ENCODE assay signal across 20 cellular contexts in genomic region chr16:67868290-67868689, GRCh38. TPM values are rescaled to one million over a fixed set of nuclear protein-coding genes. Genes with fewer than 3 reads are reported as not detected.
DNase-seq lines count a peak whose midpoint lies in the region; ATAC-seq and TF ChIP-seq lines count a peak whose summit lies in the region.
"Had no signal": no experiment of that assay in that cellular context is flagged by ENCODE, and none has a peak within 500 bp of the region (broad histone marks: within the 10 kb centered on the region; RNA-seq: fewer than 3 reads in every experiment).

No MANE protein-coding gene starts in this region.

- peak overlapping the region; percentile 35 for H4K91ac ChIP-seq in neuronal stem cell (ENCODE audit: low read depth, low read length, poor library complexity)

- peaks cover 0 to 6% of the 10 kb centered on the region in 2 donors for H3K4me1 ChIP-seq in neuronal stem cell (ENCODE audit: control insufficient read depth in 2 of 2, insufficient read depth in 1 of 2, low read depth in 1 of 2, low read length in 2 of 2)

- no peaks in the 10 kb centered on the region for H3K27me3 ChIP-seq in neuronal stem cell (ENCODE audit: control insufficient read depth in 3 of 3, insufficient read depth in 3 of 3, low read depth in 1 of 3, low read length in 3 of 3)
- H3K27me3 ChIP-seq: SJSA1 had no signal

- no CpG with 5 or more reads among the region's 6 CpGs for WGBS in neuronal stem cell (ENCODE audit: extremely low coverage in 2 of 2, insufficient read length in 2 of 2, insufficient replicate concordance in 1 of 2), 2 donors

- H2BK12ac ChIP-seq in neuronal stem cell (ENCODE audit: low read length) = no peak overlapping the region

- H3K9me3 ChIP-seq in neuronal stem cell (replicated peaks in 1 of 2; ENCODE audit: control insufficient read depth in 2 of 2, insufficient read depth in 1 of 2, low read depth in 1 of 2, low read length in 2 of 2) = no peaks in the 10 kb centered on the region
- H3K9me3 ChIP-seq: SJSA1 had no signal

- TF ChIP-seq CTCF in chondrocyte (IDR thresholded peaks at IDR 0.05) = no peak
- no peak for TF ChIP-seq CTCF in nephron progenitor cell (IDR thresholded peaks at IDR 0.05)

- H2BK5ac ChIP-seq in neuronal stem cell (ENCODE audit: low read length) = no peak overlapping the region

- ATAC-seq in activated T-cell treated with anti-CD3 and anti-CD28 coated beads, Interleukin-2, amount 50 U/mL, for 4 hours = no peak
- ATAC-seq: K562 had no signal

- no peak overlapping the region for H3K27ac ChIP-seq in neuronal stem cell (replicated peaks; ENCODE audit: low read length)
- H3K27ac ChIP-seq: 22Rv1, PC-9, SJSA1 had no signal

- peak overlapping the region in 1 of 2 donors; percentile 13 for H3K4me3 ChIP-seq in neuronal stem cell (ENCODE audit: low read length in 2 of 2)
- H3K4me3 ChIP-seq: K562, PC-9, SJSA1 had no signal

- H2BK120ac ChIP-seq in neuronal stem cell (ENCODE audit: low read depth, low read length) = no peak overlapping the region

- H3K27me3 Mint-ChIP-seq in activated T-cell treated with anti-CD3 and anti-CD28 coated beads, Interleukin-2, amount 50 U/mL, for 24 hours = no peaks in the 10 kb centered on the region
- H3K27me3 Mint-ChIP-seq in activated T-cell treated with anti-CD3 and anti-CD28 coated beads, Interleukin-2, amount 50 U/mL, for 4 hours (ENCODE audit: low read depth) = no peaks in the 10 kb centered on the region
- no peaks in the 10 kb centered on the region for H3K27me3 Mint-ChIP-seq in chondrocyte (ENCODE audit: low read depth)
- no peaks in the 10 kb centered on the region for H3K27me3 Mint-ChIP-seq in nephron progenitor cell (ENCODE audit: low read depth, poor library complexity)
- H3K27me3 Mint-ChIP-seq: CD4-positive, CD25-positive, alpha-beta regulatory T cell had no signal

- H3K18ac ChIP-seq in neuronal stem cell (ENCODE audit: low read length) = no peak overlapping the region

- H3K9ac ChIP-seq in neuronal stem cell (ENCODE audit: low read depth, low read length, poor library complexity) = no peak overlapping the region

- no peak overlapping the region for H3K14ac ChIP-seq in neuronal stem cell (ENCODE audit: low read length)

- peaks cover 9% of the 10 kb centered on the region for H3K4me1 Mint-ChIP-seq in activated T-cell treated with anti-CD3 and anti-CD28 coated beads, Interleukin-2, amount 50 U/mL, for 24 hours (ENCODE audit: low read depth)
- peaks cover 8% of the 10 kb centered on the region for H3K4me1 Mint-ChIP-seq in activated T-cell treated with anti-CD3 and anti-CD28 coated beads, Interleukin-2, amount 50 U/mL, for 4 hours (ENCODE audit: low read depth)
- peaks cover 18% of the 10 kb centered on the region for H3K4me1 Mint-ChIP-seq in chondrocyte (ENCODE audit: low read depth)
- H3K4me1 Mint-ChIP-seq in nephron progenitor cell = peaks cover 7% of the 10 kb centered on the region

- no peak for DNase-seq in activated T-cell treated with anti-CD3 and anti-CD28 coated beads, Interleukin-2, amount 50 U/mL, for 24 hours
- no peak for DNase-seq in activated T-cell treated with anti-CD3 and anti-CD28 coated beads, Interleukin-2, amount 50 U/mL, for 4 hours
- DNase-seq in chondrocyte (ENCODE audit: low spot score) (no peak), neuronal stem cell (ENCODE audit: low spot score) (no peak), nephron progenitor cell (no peak), NCI-H226 (no peak), NCI-H2081 (lab: John Stamatoyannopoulos, UW) (no peak)
- DNase-seq: CD4-positive, CD25-positive, alpha-beta regulatory T cell; Kasumi-1; NCI-H1105 treated with DMSO at 0.1 percent for 48 hours; NCI-H146; NCI-H1930; NCI-H446 treated with DMSO at 0.1 percent for 48 hours; NCI-H526; PC-9; Right ventricle myocardium superior had no signal

- H2AK5ac ChIP-seq in neuronal stem cell (ENCODE audit: low read depth, low read length) = no peak overlapping the region

- H3K4ac ChIP-seq in neuronal stem cell (ENCODE audit: low read length) = no peak overlapping the region

- peaks cover 81% of the 10 kb centered on the region for H3K36me3 Mint-ChIP-seq in activated T-cell treated with anti-CD3 and anti-CD28 coated beads, Interleukin-2, amount 50 U/mL, for 24 hours (ENCODE audit: low read depth)
- peaks cover 8% of the 10 kb centered on the region for H3K36me3 Mint-ChIP-seq in activated T-cell treated with anti-CD3 and anti-CD28 coated beads, Interleukin-2, amount 50 U/mL, for 4 hours (ENCODE audit: insufficient read depth)
- H3K36me3 Mint-ChIP-seq in chondrocyte (ENCODE audit: low read depth) (peaks cover 19% of the 10 kb centered on the region), nephron progenitor cell (ENCODE audit: low read depth) (peaks cover 27% of the 10 kb centered on the region)

- no peak overlapping the region for H2AFZ ChIP-seq in neuronal stem cell (ENCODE audit: low read length)
- H2AFZ ChIP-seq: PC-9 had no signal

- no peak overlapping the region for H4K8ac ChIP-seq in neuronal stem cell (ENCODE audit: low read depth, low read length)

- no peak overlapping the region for H3K23ac ChIP-seq in neuronal stem cell (ENCODE audit: low read depth, low read length, poor library complexity)

- H3K36me3 ChIP-seq in neuronal stem cell (replicated peaks in 1 of 2; ENCODE audit: control insufficient read depth in 2 of 2, insufficient read depth in 2 of 2, low read length in 2 of 2) = peaks cover 32 to 87% of the 10 kb centered on the region in 2 donors

- peaks cover 3% of the 10 kb centered on the region for H3K79me1 ChIP-seq in neuronal stem cell (ENCODE audit: low read depth, low read length)

- H3K4me2 ChIP-seq in neuronal stem cell (ENCODE audit: insufficient read depth, low read length, poor library complexity, severe bottlenecking) = no peak overlapping the region
- H3K4me2 ChIP-seq: PC-9 had no signal

- no peak overlapping the region for H3K4me3 Mint-ChIP-seq in activated T-cell treated with anti-CD3 and anti-CD28 coated beads, Interleukin-2, amount 50 U/mL, for 24 hours
- no peak overlapping the region for H3K4me3 Mint-ChIP-seq in activated T-cell treated with anti-CD3 and anti-CD28 coated beads, Interleukin-2, amount 50 U/mL, for 4 hours
- no peak overlapping the region for H3K4me3 Mint-ChIP-seq in chondrocyte (ENCODE audit: unreplicated experiment)
- no peak overlapping the region for H3K4me3 Mint-ChIP-seq in nephron progenitor cell

- H3K27ac Mint-ChIP-seq in activated T-cell treated with anti-CD3 and anti-CD28 coated beads, Interleukin-2, amount 50 U/mL, for 24 hours = peak overlapping the region; percentile 64
- peak overlapping the region; percentile 41 for H3K27ac Mint-ChIP-seq in chondrocyte (ENCODE audit: unreplicated experiment)
- H3K27ac Mint-ChIP-seq in nephron progenitor cell = no peak overlapping the region
- H3K27ac Mint-ChIP-seq: CD4-positive, CD25-positive, alpha-beta regulatory T cell had no signal

- H3K9me3 Mint-ChIP-seq in activated T-cell treated with anti-CD3 and anti-CD28 coated beads, Interleukin-2, amount 50 U/mL, for 24 hours = no peaks in the 10 kb centered on the region
- no peaks in the 10 kb centered on the region for H3K9me3 Mint-ChIP-seq in activated T-cell treated with anti-CD3 and anti-CD28 coated beads, Interleukin-2, amount 50 U/mL, for 4 hours
- H3K9me3 Mint-ChIP-seq in chondrocyte (ENCODE audit: low read depth) (no peaks in the 10 kb centered on the region), nephron progenitor cell (no peaks in the 10 kb centered on the region)
- H3K9me3 Mint-ChIP-seq: CD4-positive, CD25-positive, alpha-beta regulatory T cell had no signal

- no peak overlapping the region for H2BK15ac ChIP-seq in neuronal stem cell (ENCODE audit: low read length)

RNA-seq across cellular contexts. Expression of gene EDC4, which starts 4.6 kb away (rescaled TPM):
- total RNA-seq in activated T-cell treated with anti-CD3 and anti-CD28 coated beads, Interleukin-2, amount 50 U/mL, for 4 hours = 100 to 1,000 TPM; 114 to 124 (median 120) TPM
- 67.6 to 77.2 TPM (median 67.9 TPM) in 3 replicates for total RNA-seq in chondrocyte
- polyA plus RNA-seq in neuronal stem cell (2013, experiment 1 of 2) = 30.9 TPM
- 27.6 TPM for polyA plus RNA-seq in neuronal stem cell (2013, experiment 2 of 2)

RNA-seq across cellular contexts. Expression of gene NRN1L, which starts 16.4 kb away (rescaled TPM):
- total RNA-seq in activated T-cell treated with anti-CD3 and anti-CD28 coated beads, Interleukin-2, amount 50 U/mL, for 4 hours = not detected
- total RNA-seq in chondrocyte = 0.57 TPM in 1 of 3 replicates, not detected in the others
- 0.70 TPM for polyA plus RNA-seq in neuronal stem cell (2013, experiment 1 of 2)
- polyA plus RNA-seq in neuronal stem cell (2013, experiment 2 of 2) = 0.42 TPM
- total RNA-seq: HT1080, PC-9, Right ventricle myocardium superior, SJSA1 had no signal

RNA-seq across cellular contexts. Expression of gene CENPT, which starts 20.8 kb away (rescaled TPM):
- 10 to 100 TPM; 40.4 to 52.0 (median 46.3) TPM for total RNA-seq in activated T-cell treated with anti-CD3 and anti-CD28 coated beads, Interleukin-2, amount 50 U/mL, for 4 hours
- total RNA-seq in chondrocyte = 50.5 to 58.3 TPM (median 52.8 TPM) in 3 replicates
- polyA plus RNA-seq in neuronal stem cell (2013, experiment 1 of 2) = 34.0 TPM
- 31.3 TPM for polyA plus RNA-seq in neuronal stem cell (2013, experiment 2 of 2)

RNA-seq across cellular contexts. Expression of gene NUTF2, which starts 21.6 kb away (rescaled TPM):
- 100 to 1,000 TPM; 170 to 182 (median 182) TPM for total RNA-seq in activated T-cell treated with anti-CD3 and anti-CD28 coated beads, Interleukin-2, amount 50 U/mL, for 4 hours
- total RNA-seq in chondrocyte = 131 to 147 TPM (median 135 TPM) in 3 replicates
- 276 TPM for polyA plus RNA-seq in neuronal stem cell (2013, experiment 1 of 2)
- polyA plus RNA-seq in neuronal stem cell (2013, experiment 2 of 2) = 280 TPM

RNA-seq across cellular contexts. Expression of gene PSKH1, which starts 24.8 kb away (rescaled TPM):
- total RNA-seq in activated T-cell treated with anti-CD3 and anti-CD28 coated beads, Interleukin-2, amount 50 U/mL, for 4 hours = 10 to 100 TPM; 10.4 to 14.6 (median 10.9) TPM
- total RNA-seq in chondrocyte = 33.1 to 38.9 TPM (median 35.9 TPM) in 3 replicates
- 34.6 TPM for polyA plus RNA-seq in neuronal stem cell (2013, experiment 1 of 2)
- 30.4 TPM for polyA plus RNA-seq in neuronal stem cell (2013, experiment 2 of 2)
